Comparison of ENCODE assay signal across 28 cellular contexts in genomic region chr2:177538323-177538722, GRCh38.
DNase-seq lines count a peak whose midpoint lies in the region; ATAC-seq, FAIRE-seq and TF ChIP-seq lines count a peak whose summit lies in the region.
"Had no signal": no experiment of that assay in that cellular context is flagged by ENCODE, and none has a peak within 500 bp of the region (broad histone marks: within the 10 kb centered on the region; RNA-seq: fewer than 3 reads in every experiment).

No MANE protein-coding gene starts in this region.

- intact Hi-C loops in K562 (cut with micrococcal nuclease) = no loop called here

- H2AFZ ChIP-seq in K562 (ENCODE audit: low read depth, low read length) = no peak overlapping the region
- H2AFZ ChIP-seq in neural cell (ENCODE audit: low read depth, low read length) = no peak overlapping the region
- no peak overlapping the region for H2AFZ ChIP-seq in SK-N-SH (ENCODE audit: low read depth)
- H2AFZ ChIP-seq: GM23248 had no signal

- H3K4me1 ChIP-seq in K562 (replicated peaks in 1 of 2; ENCODE audit: control insufficient read depth in 2 of 2, insufficient read depth in 2 of 2, low read length in 2 of 2) = no peaks in the 10 kb centered on the region
- no peaks in the 10 kb centered on the region; a peak in 2 of 4 replicates for H3K4me1 ChIP-seq in SK-N-SH (ENCODE audit: control insufficient read depth in 1 of 2, insufficient read depth in 2 of 2, low read depth in 1 of 2, low read length in 1 of 2)
- H3K4me1 ChIP-seq: body of pancreas, pancreas, SJCRH30, upper lobe of right lung had no signal

- H3K79me2 ChIP-seq in K562 (ENCODE audit: control insufficient read depth, insufficient read depth, low read length) (no peaks in the 10 kb centered on the region), neural cell (replicated peaks; ENCODE audit: insufficient read depth, low read length) (no peaks in the 10 kb centered on the region), SK-N-SH (ENCODE audit: insufficient read depth) (no peaks in the 10 kb centered on the region)

- H3K9me3 ChIP-seq in K562 (replicated peaks; ENCODE audit: control insufficient read depth, insufficient read depth, low read depth, low read length) (no peaks in the 10 kb centered on the region), neural cell (ENCODE audit: low read length) (no peaks in the 10 kb centered on the region), SK-N-SH (no peaks in the 10 kb centered on the region)
- H3K9me3 ChIP-seq: body of pancreas, lower lobe of right lung, mucosa of descending colon, pancreas, right atrium auricular region, SJCRH30, upper lobe of right lung had no signal

- H3K4me3 Mint-ChIP-seq in natural killer cell treated with Interleukin-12 subunit alpha and Interleukin-12 subunit beta and Interleukin-15 and Interleukin-18, amount 100 ng/mL, for 72 hours = no peak overlapping the region
- H3K4me3 Mint-ChIP-seq: activated CD8-positive, alpha-beta memory T cell treated with anti-CD3 and anti-CD28 coated beads, Interleukin-2, amount 10 ng/mL, durations not matched to agents 7 days and 5 days; activated T-cell treated with anti-CD3 and anti-CD28 coated beads, Interleukin-2, amount 50 U/mL, for 4 hours; natural killer cell; T-cell had no signal

- H3K27me3 ChIP-seq in K562 (ENCODE audit: control insufficient read depth in 2 of 2, insufficient read depth in 2 of 2, low read length in 2 of 2) = no peaks in the 10 kb centered on the region
- H3K27me3 ChIP-seq in neural cell (ENCODE audit: insufficient read depth, low read depth, low read length) = no peaks in the 10 kb centered on the region
- no peaks in the 10 kb centered on the region for H3K27me3 ChIP-seq in SK-N-SH (ENCODE audit: insufficient read depth)
- H3K27me3 ChIP-seq: body of pancreas, dorsolateral prefrontal cortex, pancreas, right atrium auricular region, SJCRH30, upper lobe of right lung had no signal

- TF ChIP-seq CTCF in K562 (IDR thresholded peaks at IDR 0.05 in 2 of 3, conservative IDR thresholded peaks at IDR 0.05 in 1 of 3; ENCODE audit: insufficient read depth in 2 of 3, low read depth in 1 of 3, low read length in 3 of 3) = no peak
- no peak for TF ChIP-seq CTCF in neural cell (IDR thresholded peaks at IDR 0.05; ENCODE audit: poor library complexity, severe bottlenecking)
- no peak for TF ChIP-seq CTCF in SK-N-SH (IDR thresholded peaks at IDR 0.05)

- no peaks in the 10 kb centered on the region for H3K9me3 Mint-ChIP-seq in natural killer cell treated with Interleukin-12 subunit alpha and Interleukin-12 subunit beta and Interleukin-15 and Interleukin-18, amount 100 ng/mL, for 72 hours
- H3K9me3 Mint-ChIP-seq: activated T-cell treated with anti-CD3 and anti-CD28 coated beads, Interleukin-2, amount 50 U/mL, for 4 hours; natural killer cell; T-cell had no signal

- peaks cover 12% of the 10 kb centered on the region; the same call in 2 of the 3 replicates for H3K36me3 ChIP-seq in K562 (ENCODE audit: control insufficient read depth, insufficient read depth, low read length)
- no peaks in the 10 kb centered on the region for H3K36me3 ChIP-seq in neural cell (ENCODE audit: insufficient read depth, low read length)
- peaks cover 12 to 17% of the 10 kb centered on the region in 2 experiments for H3K36me3 ChIP-seq in SK-N-SH (replicated peaks in 1 of 2; ENCODE audit: control insufficient read depth in 1 of 2, insufficient read depth in 2 of 2, low read length in 1 of 2)
- H3K36me3 ChIP-seq: right atrium auricular region, SJCRH30 had no signal

- H3K4me3 ChIP-seq in K562 = no peak overlapping the region
- H3K4me3 ChIP-seq in neural cell (ENCODE audit: low read length) = peak overlapping the region; percentile 13
- no peak overlapping the region for H3K4me3 ChIP-seq in SK-N-SH (ENCODE audit: low read depth in 2 of 2, low read length in 1 of 2)
- H3K4me3 ChIP-seq: body of pancreas, GM23248, lower lobe of right lung, mucosa of descending colon, pancreas, right atrium auricular region, SJCRH30, upper lobe of right lung had no signal

- H3K9me2 ChIP-seq in neural cell (ENCODE audit: insufficient read depth, low read length) (no peaks in the 10 kb centered on the region), SK-N-SH (no peaks in the 10 kb centered on the region)

- H3K9me1 ChIP-seq in K562 (ENCODE audit: control insufficient read depth, insufficient read depth, low read length) = no peaks in the 10 kb centered on the region

- no peaks in the 10 kb centered on the region for H4K20me1 ChIP-seq in K562 (replicated peaks; ENCODE audit: control insufficient read depth, insufficient read depth, low read length)
- H4K20me1 ChIP-seq in neural cell (ENCODE audit: insufficient read depth) = no peaks in the 10 kb centered on the region
- H4K20me1 ChIP-seq in SK-N-SH (ENCODE audit: insufficient read depth) = no peaks in the 10 kb centered on the region

- no peaks in the 10 kb centered on the region for H3F3A ChIP-seq in neural cell (ENCODE audit: insufficient read depth, low read length, poor library complexity, severe bottlenecking)
- H3F3A ChIP-seq in SK-N-SH (replicated peaks; ENCODE audit: insufficient read depth) = no peaks in the 10 kb centered on the region

- H3K4me2 ChIP-seq in K562 (ENCODE audit: insufficient read depth, low read length) (no peak overlapping the region), neural cell (ENCODE audit: low read length) (no peak overlapping the region), SK-N-SH (no peak overlapping the region)

- WGBS in K562 (ENCODE audit: insufficient coverage, low coverage, missing lambda C conversion rate) = 74% methylated on average over 3 of the region's 3 CpGs
- WGBS in SK-N-SH (ENCODE audit: low lambda C conversion rate) = 93% methylated on average over 3 of the region's 3 CpGs

- CTCF ChIA-PET in K562 (lab: Yijun Ruan, JAX; ENCODE audit: low intra/inter-chr PET ratio) = no interaction called here
- CTCF ChIA-PET in SK-N-SH (lab: Yijun Ruan, JAX) = interaction anchor here (1.0 kb wide), 1 partner anchor 13 kb away, joined by 3 read pairs; no protein-coding TSS in a partner anchor

- H3K27me3 Mint-ChIP-seq in natural killer cell treated with Interleukin-12 subunit alpha and Interleukin-12 subunit beta and Interleukin-15 and Interleukin-18, amount 100 ng/mL, for 72 hours = no peaks in the 10 kb centered on the region
- H3K27me3 Mint-ChIP-seq: activated CD8-positive, alpha-beta memory T cell treated with anti-CD3 and anti-CD28 coated beads, Interleukin-2, amount 10 ng/mL, durations not matched to agents 7 days and 5 days; T-cell had no signal

- FAIRE-seq in K562 (lab: Jason Lieb, UNC) = no peak
- FAIRE-seq: endometrium had no signal

- BruUV-seq in K562 (replicated peaks; lab: Mats Ljungman, UMichigan) = TSS peak; percentile 5

- H3K4me1 Mint-ChIP-seq in natural killer cell treated with Interleukin-12 subunit alpha and Interleukin-12 subunit beta and Interleukin-15 and Interleukin-18, amount 100 ng/mL, for 72 hours (ENCODE audit: low read depth in 2 of 2) = no peaks in the 10 kb centered on the region
- H3K4me1 Mint-ChIP-seq: natural killer cell, T-cell had no signal

- no peak for TF ChIP-seq POLR2A in K562 (conservative IDR thresholded peaks at IDR 0.05)

- H3K27ac ChIP-seq in K562 (ENCODE audit: extremely low read depth, low read depth, low read length) (no peak overlapping the region), neural cell (ENCODE audit: low read length) (peak overlapping the region; percentile 44), SK-N-SH (ENCODE audit: low read depth in 2 of 2, low read length in 1 of 2) (no peak overlapping the region; a peak in 1 of 4 replicates)
- H3K27ac ChIP-seq: 22Rv1, body of pancreas, GM23248, lower lobe of right lung, pancreas, right atrium auricular region, SJCRH30, upper lobe of right lung had no signal

- DNase-seq in DMS 273 (lab: John Stamatoyannopoulos, UW; ENCODE audit: unreplicated experiment) (peak; percentile 36), DMS 273 treated with DMSO at 0.1 percent for 48 hours (lab: John Stamatoyannopoulos, UW) (no peak), NCI-H146 treated with DMSO at 0.1 percent for 48 hours (lab: John Stamatoyannopoulos, UW; ENCODE audit: unreplicated experiment) (peak; percentile 28), K562 (ENCODE audit: extremely low read depth in 1 of 4, low spot score in 3 of 4) (no peak), SK-N-SH (no peak)
- no peak for DNase-seq in natural killer cell treated with Interleukin-12 subunit alpha and Interleukin-12 subunit beta and Interleukin-15 and Interleukin-18, amount 100 ng/mL, for 72 hours (ENCODE audit: low spot score)
- DNase-seq: activated CD8-positive, alpha-beta memory T cell treated with anti-CD3 and anti-CD28 coated beads, Interleukin-2, amount 10 ng/mL, durations not matched to agents 7 days and 5 days; activated naive CD4-positive, alpha-beta T cell treated with Interleukin-2 at 50 U/mL for 16 hours; activated T-cell treated with anti-CD3 and anti-CD28 coated beads, Interleukin-2, amount 50 U/mL, for 4 hours; body of pancreas; C1 segment of cervical spinal cord; dorsolateral prefrontal cortex; GM23248; lower lobe of right lung; mucosa of descending colon; natural killer cell; NCI-H2029; pancreas; SJCRH30; stimulated activated CD4-positive, alpha-beta T cell treated with anti-CD3 and anti-CD28 coated beads, Interleukin-2, amount 100 ng/mL, for 24 hours; stimulated activated naive CD8-positive, alpha-beta T cell treated with anti-CD3 and anti-CD28 coated beads, Interleukin-15, Interleukin-2, amounts not matched to agents 100 U/mL and 50 U/mL, for 24 hours; T-cell; upper lobe of right lung had no signal

- POLR2A ChIA-PET in K562 (lab: Yijun Ruan, JAX) = interaction anchor here (1.5 to 2.7 kb wide), 2 partner anchors 8 to 23 kb away, joined by 5 to 7 read pairs; no protein-coding TSS in a partner anchor
- POLR2A ChIA-PET in SK-N-SH (lab: Yijun Ruan, JAX) = no interaction called here

- TF ChIP-seq EP300 in K562 (IDR thresholded peaks at IDR 0.05; ENCODE audit: low read length) (no peak), neural cell (conservative IDR thresholded peaks at IDR 0.05; ENCODE audit: poor library complexity, severe bottlenecking) (no peak), SK-N-SH (IDR thresholded peaks at IDR 0.05; ENCODE audit: borderline replicate concordance in 1 of 2, low read depth in 1 of 2, low read length in 1 of 2) (no peak)

- ATAC-seq in K562 = no peak
- no peak for ATAC-seq in natural killer cell treated with Interleukin-12 subunit alpha and Interleukin-12 subunit beta and Interleukin-15 and Interleukin-18, amount 100 ng/mL, for 72 hours
- ATAC-seq in GM18861 (IDR thresholded peaks at IDR 0.05; ENCODE audit: unreplicated experiment) = no peak
- ATAC-seq: activated CD8-positive, alpha-beta memory T cell treated with anti-CD3 and anti-CD28 coated beads, Interleukin-2, amount 10 ng/mL, durations not matched to agents 7 days and 5 days; activated T-cell treated with anti-CD3 and anti-CD28 coated beads, Interleukin-2, amount 50 U/mL, for 4 hours; body of pancreas; lower lobe of right lung; mucosa of descending colon; natural killer cell; pancreas; stimulated activated naive CD8-positive, alpha-beta T cell treated with anti-CD3 and anti-CD28 coated beads, Interleukin-15, Interleukin-2, amounts not matched to agents 100 U/mL and 50 U/mL, for 24 hours; T-cell; upper lobe of right lung had no signal

- no peak for TF ChIP-seq RAD21 in K562 (CRISPR knock-in tag; conservative IDR thresholded peaks at IDR 0.05 in 1 of 2, IDR thresholded peaks at IDR 0.05 in 1 of 2)
- no peak for TF ChIP-seq RAD21 in neural cell (conservative IDR thresholded peaks at IDR 0.05)
- TF ChIP-seq RAD21 in SK-N-SH (IDR thresholded peaks at IDR 0.05; ENCODE audit: low read length) = no peak

- no peaks in the 10 kb centered on the region for H3K36me3 Mint-ChIP-seq in natural killer cell treated with Interleukin-12 subunit alpha and Interleukin-12 subunit beta and Interleukin-15 and Interleukin-18, amount 100 ng/mL, for 72 hours

- no peak overlapping the region for H3K27ac Mint-ChIP-seq in natural killer cell treated with Interleukin-12 subunit alpha and Interleukin-12 subunit beta and Interleukin-15 and Interleukin-18, amount 100 ng/mL, for 72 hours
- H3K27ac Mint-ChIP-seq: activated CD8-positive, alpha-beta memory T cell treated with anti-CD3 and anti-CD28 coated beads, Interleukin-2, amount 10 ng/mL, durations not matched to agents 7 days and 5 days; natural killer cell; T-cell had no signal

- in situ Hi-C loops in K562 (cut with MboI) = no loop called here

- H3K9ac ChIP-seq in K562 (ENCODE audit: insufficient read depth in 1 of 2, low read depth in 2 of 2, low read length in 2 of 2) (no peak overlapping the region), neural cell (ENCODE audit: low read length) (no peak overlapping the region), SK-N-SH (no peak overlapping the region)
- H3K9ac ChIP-seq: GM23248 had no signal

Comparison
In these comparisons a context has a peak if more than half of its experiments do, and no peak if none do; other contexts are left out.
1. DNase-seq: peak in DMS 273 (single experiment) and NCI-H146 treated with DMSO at 0.1 percent for 48 hours (single experiment); none in DMS 273 treated with DMSO at 0.1 percent for 48 hours (single experiment), K562 (0 of 4), SK-N-SH (single experiment) and natural killer cell treated with Interleukin-12 subunit alpha and Interleukin-12 subunit beta and Interleukin-15 and Interleukin-18, amount 100 ng/mL, for 72 hours (single experiment).